ENCODE assay signal across 24 cellular contexts in genomic region chr17:78434455-78435329, GRCh38. TPM values are rescaled to one million over a fixed set of nuclear protein-coding genes. Genes with fewer than 3 reads are reported as not detected.
DNase-seq lines count a peak whose midpoint lies in the region; ATAC-seq lines count a peak whose summit lies in the region.
"Had no signal": no experiment of that assay in that cellular context is flagged by ENCODE, and none has a peak within 500 bp of the region (broad histone marks: within the 10 kb centered on the region; RNA-seq: fewer than 3 reads in every experiment).

No MANE protein-coding gene starts in this region.

- peaks cover 3 to 4% of the 10 kb centered on the region in 2 donors for H3K9me3 Mint-ChIP-seq in stimulated activated naive B cell treated with anti-CD40 and anti-IgM and Interleukin-4, amounts not matched to agents 10 μg/mL and 1 μg/mL and 100 μg/mL, for 72 hours
- H3K9me3 Mint-ChIP-seq: activated CD4-positive, alpha-beta T cell treated with anti-CD3 and anti-CD28 coated beads, Interleukin-2, amount 10 ng/mL, durations not matched to agents 24 days and 14 days; activated T-cell treated with anti-CD3 and anti-CD28 coated beads, Interleukin-2, amount 50 U/mL, for 4 hours; natural killer cell had no signal

- peaks cover 5 to 7% of the 10 kb centered on the region in 2 donors for H3K27me3 Mint-ChIP-seq in stimulated activated naive B cell treated with anti-CD40 and anti-IgM and Interleukin-4, amounts not matched to agents 10 μg/mL and 1 μg/mL and 100 μg/mL, for 72 hours
- H3K27me3 Mint-ChIP-seq: activated CD4-positive, alpha-beta T cell treated with anti-CD3 and anti-CD28 coated beads, Interleukin-2, amount 10 ng/mL, durations not matched to agents 24 days and 14 days had no signal

- H3K27ac Mint-ChIP-seq in stimulated activated naive B cell treated with anti-CD40 and anti-IgM and Interleukin-4, amounts not matched to agents 10 μg/mL and 1 μg/mL and 100 μg/mL, for 72 hours = peak overlapping the region; percentile 68
- H3K27ac Mint-ChIP-seq: activated CD4-positive, alpha-beta T cell treated with anti-CD3 and anti-CD28 coated beads, Interleukin-2, amount 10 ng/mL, durations not matched to agents 24 days and 14 days; natural killer cell had no signal

- peaks cover 12 to 21% of the 10 kb centered on the region in 2 donors for H3K36me3 Mint-ChIP-seq in stimulated activated naive B cell treated with anti-CD40 and anti-IgM and Interleukin-4, amounts not matched to agents 10 μg/mL and 1 μg/mL and 100 μg/mL, for 72 hours
- H3K36me3 Mint-ChIP-seq: natural killer cell had no signal

- no peak overlapping the region for H3K4me3 ChIP-seq in H7 (ENCODE audit: insufficient read depth, low read depth, low read length)
- H3K4me3 ChIP-seq: body of pancreas, lung, smooth muscle cell, upper lobe of left lung had no signal

- no peak for ATAC-seq in stimulated activated naive B cell treated with anti-CD40 and anti-IgM and Interleukin-4, amounts not matched to agents 10 μg/mL and 1 μg/mL and 100 μg/mL, for 72 hours (replicated peaks)
- ATAC-seq: activated T-cell treated with anti-CD3 and anti-CD28 coated beads, Interleukin-2, amount 50 U/mL, for 4 hours; body of pancreas; natural killer cell had no signal

- H3K27me3 ChIP-seq in H7 (ENCODE audit: control insufficient read depth, insufficient read depth, low read length) = no peaks in the 10 kb centered on the region
- H3K27me3 ChIP-seq: body of pancreas, upper lobe of left lung had no signal

- DNase-seq in H7 (peak; percentile 47), SK-N-DZ (ENCODE audit: low spot score) (peak; percentile 40), islet precursor cell (peak; percentile 60), T-helper 2 cell (no peak), AG20443 (ENCODE audit: low spot score) (no peak), NCI-H510A treated with DMSO at 0.1 percent for 48 hours (lab: John Stamatoyannopoulos, UW) (no peak)
- no peak for DNase-seq in stimulated activated naive B cell treated with anti-CD40 and anti-IgM and Interleukin-4, amounts not matched to agents 10 μg/mL and 1 μg/mL and 100 μg/mL, for 72 hours
- DNase-seq: activated CD4-positive, alpha-beta T cell treated with anti-CD3 and anti-CD28 coated beads, Interleukin-2, amount 10 ng/mL, durations not matched to agents 24 days and 14 days; activated T-cell treated with anti-CD3 and anti-CD28 coated beads, Interleukin-2, amount 50 U/mL, for 4 hours; body of pancreas; cerebellar nuclear complex; EL; natural killer cell; NCI-H1694 treated with DMSO at 0.1 percent for 48 hours; NCI-H2171; NCI-H526; retina; stimulated activated CD4-positive, alpha-beta T cell treated with anti-CD3 and anti-CD28 coated beads, Interleukin-1b, Interleukin-23, amount 100 ng/mL, for 48 hours; SW 1271; T1000; upper lobe of left lung; WERI-Rb-1 had no signal

- peaks cover 3 to 11% of the 10 kb centered on the region in 2 donors for H3K4me1 Mint-ChIP-seq in stimulated activated naive B cell treated with anti-CD40 and anti-IgM and Interleukin-4, amounts not matched to agents 10 μg/mL and 1 μg/mL and 100 μg/mL, for 72 hours
- H3K4me1 Mint-ChIP-seq: activated CD4-positive, alpha-beta T cell treated with anti-CD3 and anti-CD28 coated beads, Interleukin-2, amount 10 ng/mL, durations not matched to agents 24 days and 14 days had no signal

- H3K4me3 Mint-ChIP-seq in stimulated activated naive B cell treated with anti-CD40 and anti-IgM and Interleukin-4, amounts not matched to agents 10 μg/mL and 1 μg/mL and 100 μg/mL, for 72 hours = no peak overlapping the region
- H3K4me3 Mint-ChIP-seq: activated CD4-positive, alpha-beta T cell treated with anti-CD3 and anti-CD28 coated beads, Interleukin-2, amount 10 ng/mL, durations not matched to agents 24 days and 14 days; activated T-cell treated with anti-CD3 and anti-CD28 coated beads, Interleukin-2, amount 50 U/mL, for 4 hours; natural killer cell had no signal

- no peaks in the 10 kb centered on the region; the same call in 1 of the 2 replicates for H3K36me3 ChIP-seq in H7 (replicated peaks; ENCODE audit: control insufficient read depth, insufficient read depth, low read length)
- H3K36me3 ChIP-seq: WERI-Rb-1 had no signal

RNA-seq across cellular contexts. Expression of gene PGS1, which starts 56.2 kb away (rescaled TPM):
- total RNA-seq in H7 (2014; rRNA removed; shearing (Covaris generic)) = 63.7 and 71.8 TPM in 2 replicates
- 49.0 and 52.4 TPM in 2 replicates for polyA plus RNA-seq in SK-N-DZ (2014; cell fraction: cytosol; rRNA removed)
- 137 and 160 TPM in 2 replicates for polyA plus RNA-seq in SK-N-DZ (2014; cell fraction: nucleus; rRNA removed)

Comparison
In these comparisons a context has a peak if more than half of its experiments do, and no peak if none do; other contexts are left out.
1. DNase-seq: peak in H7 (single experiment), SK-N-DZ (single experiment) and islet precursor cell (single experiment); none in stimulated activated naive B cell treated with anti-CD40 and anti-IgM and Interleukin-4, amounts not matched to agents 10 μg/mL and 1 μg/mL and 100 μg/mL, for 72 hours (single experiment), T-helper 2 cell (0 of 5), AG20443 (single experiment) and NCI-H510A treated with DMSO at 0.1 percent for 48 hours (single experiment).